In genomic region chr12:76111209-76111749, GRCh38 we compare ENCODE assay signal across 24 cellular contexts.
"Had no signal": no experiment of that assay in that cellular context is flagged by ENCODE, and none has a peak within 500 bp of the region (broad histone marks: within the 10 kb centered on the region; RNA-seq: fewer than 3 reads in every experiment).

No MANE protein-coding gene starts in this region.

- H3K4me3 Mint-ChIP-seq: immature natural killer cell; mesothelial cell of epicardium; naive B cell; natural killer cell; nephron progenitor cell; stimulated activated naive CD8-positive, alpha-beta T cell treated with anti-CD3 and anti-CD28 coated beads, Interleukin-15, Interleukin-2, amounts not matched to agents 100 ng/mL and 50 ng/mL, for 24 hours had no signal

- H3K27me3 Mint-ChIP-seq: progenitor cell of endocrine pancreas had no signal

- H3K4me1 Mint-ChIP-seq: immature natural killer cell, mesothelial cell of epicardium, naive B cell, natural killer cell had no signal

- H3K36me3 Mint-ChIP-seq: immature natural killer cell, mesothelial cell of epicardium, naive B cell, natural killer cell had no signal

- ATAC-seq: left colon, left lung, lower lobe of right lung, natural killer cell, sciatic nerve, upper lobe of right lung had no signal

- H3K9me3 Mint-ChIP-seq: mesothelial cell of epicardium; naive B cell; natural killer cell; nephron progenitor cell; stimulated activated naive CD8-positive, alpha-beta T cell treated with anti-CD3 and anti-CD28 coated beads, Interleukin-15, Interleukin-2, amounts not matched to agents 100 ng/mL and 50 ng/mL, for 24 hours had no signal

- DNase-seq: hypothalamus; immature natural killer cell; kidney; left colon; left lung; lower lobe of right lung; mammary epithelial cell; mesendoderm; naive B cell; natural killer cell; nephron progenitor cell; ovary; stimulated activated CD4-positive, alpha-beta T cell treated with anti-CD3 and anti-CD28 coated beads, Interleukin-12 subunit alpha, Interleukin-12 subunit beta, amount 100 ng/mL, for 4 hours; stimulated activated CD4-positive, alpha-beta T cell treated with anti-CD3 and anti-CD28 coated beads, Interleukin-15, amount 100 ng/mL, for 24 hours; stimulated activated CD4-positive, alpha-beta T cell treated with anti-CD3 and anti-CD28 coated beads, Interleukin-2, amount 100 ng/mL, for 24 hours; stimulated activated CD4-positive, alpha-beta T cell treated with anti-CD3 and anti-CD28 coated beads, Interleukin-4, amount 100 ng/mL, for 1 hour; stimulated activated naive CD4-positive, alpha-beta T cell; tibial artery; trophoblast cell; upper lobe of right lung had no signal

- H3K27ac Mint-ChIP-seq: immature natural killer cell; mesothelial cell of epicardium; naive B cell; natural killer cell; nephron progenitor cell; progenitor cell of endocrine pancreas; stimulated activated naive CD8-positive, alpha-beta T cell treated with anti-CD3 and anti-CD28 coated beads, Interleukin-15, Interleukin-2, amounts not matched to agents 100 ng/mL and 50 ng/mL, for 24 hours had no signal
